8 cellular contexts compared by ENCODE assay signal in genomic region chr1:52033190-52034049, GRCh38. TPM values are rescaled to one million over a fixed set of nuclear protein-coding genes. Genes with fewer than 3 reads are reported as not detected.
DNase-seq lines count a peak whose midpoint lies in the region; ATAC-seq, FAIRE-seq and TF ChIP-seq lines count a peak whose summit lies in the region.

KTI12 (minus strand) TSS chr1:52033810; CDS start chr1:52033761, 49 bp downstream.

- H2BK12ac ChIP-seq in H1 (ENCODE audit: low read depth, low read length) (no peak within 1 kb of the TSS), mesenchymal stem cell (ENCODE audit: low read length in 2 of 2) (peak within 1 kb of the TSS in 1 of 2 experiments; percentile 61)

- H3K9me3 ChIP-seq in H1 (ENCODE audit: insufficient read depth in 2 of 2, low read depth in 1 of 2, low read length in 1 of 2), result no peaks in the 10 kb centered on the region
- H3K9me3 ChIP-seq in mesenchymal stem cell (ENCODE audit: control insufficient read depth, low read length), result no peaks in the 10 kb centered on the region

- H3K9ac ChIP-seq in H1 (replicated peaks in 1 of 4; ENCODE audit: extremely low read depth in 1 of 4, low read depth in 3 of 4, low read length in 3 of 4), result peak within 1 kb of the TSS; percentile 68 to 92 (median 87)
- H3K9ac ChIP-seq in mesenchymal stem cell (ENCODE audit: low read length), result peak within 1 kb of the TSS; percentile 97

- FAIRE-seq in HTR-8/SVneo (lab: Jason Lieb, UNC) (no peak), H1 (lab: Jason Lieb, UNC) (no peak)

- H3K36me3 ChIP-seq in H1 (ENCODE audit: control insufficient read depth in 2 of 4, insufficient read depth in 4 of 4, low read length in 3 of 4) (peaks cover 0 to 21% (median 4%) of the 10 kb centered on the region in 4 experiments; a peak in 5 of 8 replicates), mesenchymal stem cell (ENCODE audit: control insufficient read depth in 1 of 2, insufficient read depth in 2 of 2, low read depth in 1 of 2, low read length in 2 of 2) (peaks cover 3 to 40% of the 10 kb centered on the region in 2 experiments)

- peak within 1 kb of the TSS; percentile 81 for H3K18ac ChIP-seq in H1 (ENCODE audit: extremely low read depth, low read length)
- peak within 1 kb of the TSS; percentile 91 to 97 for H3K18ac ChIP-seq in mesenchymal stem cell (ENCODE audit: low read depth in 1 of 2, low read length in 2 of 2)

- H3K4me1 ChIP-seq in H1 (replicated peaks in 1 of 4; ENCODE audit: control insufficient read depth in 3 of 4, insufficient read depth in 4 of 4, low read length in 3 of 4) (peaks cover 2 to 4% (median 2%) of the 10 kb centered on the region in 4 experiments; a peak in 4 of 7 replicates), mesenchymal stem cell (ENCODE audit: control insufficient read depth, insufficient read depth, low read depth, low read length) (peaks cover 6% of the 10 kb centered on the region)

- ATAC-seq in GM21381 (IDR thresholded peaks at IDR 0.05; ENCODE audit: unreplicated experiment), result peak; percentile 83

- WGBS in H1 (ENCODE audit: extremely low coverage in 1 of 2, insufficient coverage in 1 of 2, insufficient read length in 1 of 2, insufficient replicate concordance in 2 of 2, low coverage in 1 of 2, low lambda C conversion rate in 2 of 2, missing lambda C conversion rate in 1 of 2), 2 experiments, result 4% methylated on average over 63 of the region's 78 CpGs; no CpG with 5 or more reads in 1 of the 2 experiments
- under 1% methylated on average over 75 of the region's 78 CpGs for WGBS in mesenchymal stem cell

- H2AFZ ChIP-seq in H1 (ENCODE audit: low read length) (peak within 1 kb of the TSS; percentile 8; the same call in 1 of the 2 replicates), mesenchymal stem cell (ENCODE audit: low read depth, low read length) (peak within 1 kb of the TSS; percentile 98)

- peaks cover 5% of the 10 kb centered on the region; the same call in 1 of the 2 replicates for H3K23me2 ChIP-seq in H1 (ENCODE audit: low read depth, low read length)

- no peak for TF ChIP-seq EP300 in H1 (IDR thresholded peaks at IDR 0.05; ENCODE audit: borderline replicate concordance in 1 of 2, low read depth in 2 of 2, low read length in 2 of 2)

- TF ChIP-seq CTCF in H1 (IDR thresholded peaks at IDR 0.05; ENCODE audit: control extremely low read depth in 1 of 3, insufficient read depth in 1 of 3, low read depth in 1 of 3, low read length in 3 of 3), result no peak

- H3K14ac ChIP-seq in H1 (ENCODE audit: insufficient read length) (no peak within 1 kb of the TSS), mesenchymal stem cell (ENCODE audit: low read length in 2 of 2) (peak within 1 kb of the TSS in 1 of 2 experiments; percentile 97)

- H2BK5ac ChIP-seq in H1 (ENCODE audit: low read depth, low read length) (peak within 1 kb of the TSS; percentile 89), mesenchymal stem cell (ENCODE audit: low read depth, low read length, poor library complexity, severe bottlenecking) (peak within 1 kb of the TSS; percentile 66)

- H3K27me3 ChIP-seq in H1 (replicated peaks in 1 of 4; ENCODE audit: control insufficient read depth in 3 of 4, extremely low read depth in 1 of 4, insufficient read depth in 3 of 4, low read length in 3 of 4) (no peaks in the 10 kb centered on the region), mesenchymal stem cell (ENCODE audit: control insufficient read depth in 1 of 2, insufficient read depth in 1 of 2, low read length in 2 of 2) (no peaks in the 10 kb centered on the region)

- H3K56ac ChIP-seq in H1 (replicated peaks; ENCODE audit: insufficient read length, low read depth, low read length), result peak within 1 kb of the TSS; percentile 27

- peaks cover 4 to 21% of the 10 kb centered on the region in 2 experiments; a peak in 3 of 4 replicates for H3K79me2 ChIP-seq in H1 (ENCODE audit: control insufficient read depth in 1 of 2, insufficient read depth in 2 of 2, low read length in 2 of 2)

- H4K8ac ChIP-seq in H1 (ENCODE audit: extremely low read depth, insufficient read depth, low read length) (peak within 1 kb of the TSS; percentile 84), mesenchymal stem cell (ENCODE audit: low read length) (peak within 1 kb of the TSS; percentile 95)

- H3K4ac ChIP-seq in H1 (replicated peaks; ENCODE audit: insufficient read length, low read depth, low read length), result peak within 1 kb of the TSS; percentile 40
- peak within 1 kb of the TSS; percentile 19 to 93 for H3K4ac ChIP-seq in mesenchymal stem cell (ENCODE audit: low read depth in 1 of 2, low read length in 2 of 2)

- POLR2A ChIA-PET in H1 (lab: Charles Lee; ENCODE audit: partially characterized antibody), result interaction anchor here (0.5 to 4.4 kb wide), 13 partner anchors 8 to 370 kb away, joined by 3 to 54 read pairs (median 4); partner anchors contain the start of genes BTF3L4, ORC1, PRPF38A and RAB3B

- H3K23ac ChIP-seq in H1 (ENCODE audit: insufficient read length) (no peak within 1 kb of the TSS), mesenchymal stem cell (ENCODE audit: low read length in 2 of 2) (peak within 1 kb of the TSS in 1 of 2 experiments; percentile 84)

- DNase-seq in COR-L47 (lab: John Stamatoyannopoulos, UW), result peak; percentile 89
- DNase-seq in HTR-8/SVneo (ENCODE audit: insufficient read length, low spot score), result peak; percentile 87
- peak; percentile 86 for DNase-seq in NOMO-1 treated with DMSO at 0.1 percent for 48 hours (lab: John Stamatoyannopoulos, UW; ENCODE audit: unreplicated experiment)
- peak; percentile 54 to 69 (median 63) for DNase-seq in activated CD8-positive, alpha-beta memory T cell treated with anti-CD3 and anti-CD28 coated beads for 48 hours (ENCODE audit: low read depth in 2 of 3, low spot score in 2 of 3)
- DNase-seq in H1 (ENCODE audit: low read depth in 1 of 2, low spot score in 2 of 2), result peak; percentile 70 to 77
- DNase-seq in mesenchymal stem cell, result peak; percentile 94
- DNase-seq in stimulated activated CD8-positive, alpha-beta memory T cell treated with anti-CD3 and anti-CD28 coated beads, Interleukin-12 subunit alpha, Interleukin-12 subunit beta, amount 100 ng/mL, for 4 hours (ENCODE audit: low read depth), result peak; percentile 69

- TF ChIP-seq POLR2A in H1 (IDR thresholded peaks at IDR 0.05; ENCODE audit: control extremely low read depth in 1 of 2, low read depth in 2 of 2, low read length in 2 of 2), result peak; percentile 59 to 89

- H3K4me3 ChIP-seq in H1 (ENCODE audit: extremely low read depth in 1 of 4, insufficient read depth in 2 of 4, low read depth in 3 of 4, low read length in 4 of 4) (peak within 1 kb of the TSS; percentile 68 to 94 (median 81)), mesenchymal stem cell (ENCODE audit: insufficient read depth in 1 of 2, low read depth in 1 of 2, low read length in 2 of 2) (peak within 1 kb of the TSS; percentile 91 to 97)

- H3K27ac ChIP-seq in H1 (ENCODE audit: low read depth, low read length) (peak within 1 kb of the TSS; percentile 49), mesenchymal stem cell (ENCODE audit: low read length, poor library complexity, severe bottlenecking) (peak within 1 kb of the TSS; percentile 75)

- CTCF ChIA-PET in H1 (lab: Charles Lee; ENCODE audit: partially characterized antibody), result interaction anchor here (0.6 to 1.5 kb wide), 2 partner anchors 10 to 167 kb away, joined by 3 to 6 read pairs; no protein-coding TSS in a partner anchor

- H2AK5ac ChIP-seq in H1 (ENCODE audit: low read depth, low read length), result no peak within 1 kb of the TSS
- no peak within 1 kb of the TSS for H2AK5ac ChIP-seq in mesenchymal stem cell (ENCODE audit: low read length, severe bottlenecking)

- H4K91ac ChIP-seq in H1 (replicated peaks; ENCODE audit: insufficient read length, low read length) (no peak within 1 kb of the TSS), mesenchymal stem cell (ENCODE audit: low read length) (peak within 1 kb of the TSS; percentile 65)

- no peak within 1 kb of the TSS for H2BK20ac ChIP-seq in H1 (ENCODE audit: low read length)

- TF ChIP-seq RAD21 in H1 (IDR thresholded peaks at IDR 0.05 in 1 of 2, conservative IDR thresholded peaks at IDR 0.05 in 1 of 2; ENCODE audit: low read depth in 2 of 2, low read length in 2 of 2), result no peak

- peaks cover 2 to 5% of the 10 kb centered on the region in 2 experiments for H4K20me1 ChIP-seq in H1 (replicated peaks in 1 of 2; ENCODE audit: control insufficient read depth in 1 of 2, insufficient read depth in 2 of 2, low read length in 2 of 2)

- no peak within 1 kb of the TSS for H2BK120ac ChIP-seq in H1 (replicated peaks; ENCODE audit: low read depth, low read length)
- H2BK120ac ChIP-seq in mesenchymal stem cell (ENCODE audit: low read depth, low read length), result no peak within 1 kb of the TSS

- H3K4me2 ChIP-seq in H1 (ENCODE audit: insufficient read depth in 1 of 2, low read depth in 2 of 2, low read length in 2 of 2) (peak within 1 kb of the TSS; percentile 68 to 88), mesenchymal stem cell (ENCODE audit: low read length, poor library complexity, severe bottlenecking) (peak within 1 kb of the TSS; percentile 91)

- H2BK15ac ChIP-seq in H1 (ENCODE audit: low read length), result no peak within 1 kb of the TSS
- no peak within 1 kb of the TSS for H2BK15ac ChIP-seq in mesenchymal stem cell (ENCODE audit: low read depth, poor library complexity, severe bottlenecking)

- H4K5ac ChIP-seq in H1 (ENCODE audit: insufficient read length, low read depth, low read length), result no peak within 1 kb of the TSS

- H3K79me1 ChIP-seq in H1 (ENCODE audit: low read depth, low read length), result peaks cover 3% of the 10 kb centered on the region; the same call in 1 of the 2 replicates
- peaks cover 9% of the 10 kb centered on the region for H3K79me1 ChIP-seq in mesenchymal stem cell (replicated peaks; ENCODE audit: low read length, poor library complexity, severe bottlenecking)

TF ChIP-seq in H1, 55 proteins besides CTCF, POLR2A, EP300 and RAD21 (continues in another document):
- TF ChIP-seq TEAD4 (IDR thresholded peaks at IDR 0.05; ENCODE audit: low read depth, low read length) (no peak), BCL11A (IDR thresholded peaks at IDR 0.05; ENCODE audit: low read depth in 2 of 2, low read length in 2 of 2) (no peak), BACH1 (IDR thresholded peaks at IDR 0.05; ENCODE audit: low read length) (peak; percentile 37; the same call in 1 of the 2 replicates), SUZ12 (IDR thresholded peaks at IDR 0.05; ENCODE audit: low read length) (no peak), CHD2 (IDR thresholded peaks at IDR 0.05; ENCODE audit: low read length) (no peak), RBBP5 (IDR thresholded peaks at IDR 0.05; ENCODE audit: borderline replicate concordance, low read depth, low read length) (peak; percentile 97)

RNA-seq across cellular contexts. Expression of gene KTI12, which starts in this region (rescaled TPM):
- total RNA-seq in H1 (2021; fragmentation: NEBNext Ultra II Directional; extraction: Animal tissue kit (Norgen Biotek cat#: 25700)), result 7.5 and 8.3 TPM in 2 replicates
- 16.2 and 17.0 TPM in 2 replicates for polyA plus RNA-seq in H1 (2011; rRNA removed)
- polyA plus RNA-seq in H1 (2011; cell fraction: cytosol; rRNA removed), result 13.6 TPM
- polyA plus RNA-seq in H1 (2011; cell fraction: nucleus; rRNA removed), result 13.9 TPM
- 8.6 to 10.1 TPM (median 9.8 TPM) in 4 replicates for polyA plus RNA-seq in H1 (2012, experiment 1 of 2)
- 13.8 TPM for polyA plus RNA-seq in H1 (2012, experiment 2 of 2)
- 6.9 TPM for polyA plus RNA-seq in H1 (2013, experiment 1 of 2)
- polyA plus RNA-seq in H1 (2013, experiment 2 of 2), result 6.4 TPM
- 7.0 and 8.7 TPM in 2 replicates for polyA minus RNA-seq in H1 (2011; rRNA and poly(A)+ RNA removed)
- 3.7 TPM for polyA minus RNA-seq in H1 (2011; cell fraction: cytosol; rRNA and poly(A)+ RNA removed)
- 15.0 TPM for polyA minus RNA-seq in H1 (2011; cell fraction: nucleus; rRNA and poly(A)+ RNA removed)
- 9.0 TPM for polyA plus RNA-seq in mesenchymal stem cell (2013, experiment 1 of 2)
- 8.4 TPM for polyA plus RNA-seq in mesenchymal stem cell (2013, experiment 2 of 2)

Comparison
In these comparisons a context has a peak if more than half of its experiments do, and no peak if none do; other contexts are left out.
1. Peak in every context shown above with its lines: DNase-seq, ATAC-seq, H3K4me3 ChIP-seq and H3K27ac ChIP-seq.